ENCODE assay signal across 2 cellular contexts in genomic region chr9:133953976-133954709, GRCh38.
TF ChIP-seq lines count a peak whose summit lies in the region.

No MANE protein-coding gene starts in this region.

TF ChIP-seq in GM12891, 5 proteins besides CTCF, POLR2A, EP300 and RAD21:
- TF ChIP-seq PAX5 (IDR thresholded peaks at IDR 0.05; ENCODE audit: insufficient read depth, low read length, severe bottlenecking) (no peak), TAF1 (IDR thresholded peaks at IDR 0.05; ENCODE audit: low read depth, low read length) (no peak), SPI1 (IDR thresholded peaks at IDR 0.05; ENCODE audit: low read depth, low read length) (no peak), POU2F2 (IDR thresholded peaks at IDR 0.05; ENCODE audit: low read depth, low read length) (no peak), POLR2AphosphoS5 (IDR thresholded peaks at IDR 0.05; ENCODE audit: low read depth, low read length) (no peak)

TF ChIP-seq in GM12878, 131 proteins besides CTCF, POLR2A, EP300 and RAD21 (continues in another document):
- TF ChIP-seq MEF2B (IDR thresholded peaks at IDR 0.05; ENCODE audit: partially characterized antibody, poor library complexity, severe bottlenecking) (peak; percentile 55), REST (IDR thresholded peaks at IDR 0.05; ENCODE audit: low read depth, low read length) (no peak), BCL3 (IDR thresholded peaks at IDR 0.05; ENCODE audit: borderline replicate concordance, insufficient read depth, low read depth, low read length, poor library complexity, severe bottlenecking) (peak; percentile 59), STAT3 (IDR thresholded peaks at IDR 0.05; ENCODE audit: low read depth, low read length) (no peak), HDAC6 (IDR thresholded peaks at IDR 0.05; ENCODE audit: unreplicated experiment) (no peak), CUX1 (IDR thresholded peaks at IDR 0.05; ENCODE audit: insufficient replicate concordance, low read depth, low read length) (peak; percentile 60), DPF2 (IDR thresholded peaks at IDR 0.05) (peak; percentile 47), POU2F2 (IDR thresholded peaks at IDR 0.05; ENCODE audit: borderline replicate concordance, low read depth, low read length) (peak; percentile 52; the same call in 1 of the 3 replicates), SIN3A (IDR thresholded peaks at IDR 0.05; ENCODE audit: low read depth, low read length) (0 out of 2 replicates have a peak, but pooled peaks have one; percentile 35), ZNF274 (IDR thresholded peaks at IDR 0.05; ENCODE audit: insufficient read depth, insufficient read length) (no peak), ETV6 (conservative IDR thresholded peaks at IDR 0.05 in 1 of 2, IDR thresholded peaks at IDR 0.05 in 1 of 2; ENCODE audit: borderline replicate concordance in 1 of 2, low read depth in 1 of 2) (no peak; a peak in 1 of 4 replicates), GATAD2B (conservative IDR thresholded peaks at IDR 0.05; ENCODE audit: low read depth) (peak; percentile 48), RELB (IDR thresholded peaks at IDR 0.05; ENCODE audit: low read depth) (peak; percentile 77; the same call in 1 of the 2 replicates), NBN (IDR thresholded peaks at IDR 0.05) (peak; percentile 51; the same call in 1 of the 2 replicates), POLR2AphosphoS2 (IDR thresholded peaks at IDR 0.05; ENCODE audit: low read depth, low read length) (no peak), GABPA (IDR thresholded peaks at IDR 0.05; ENCODE audit: low read depth) (no peak), JUND (IDR thresholded peaks at IDR 0.05; ENCODE audit: low read depth, low read length) (no peak), CREM (IDR thresholded peaks at IDR 0.05; ENCODE audit: low read depth) (peak; percentile 81), ZSCAN29 (IDR thresholded peaks at IDR 0.05) (no peak), TCF12 (IDR thresholded peaks at IDR 0.05; ENCODE audit: low read depth, low read length) (peak; percentile 85; the same call in 1 of the 2 replicates), SP1 (IDR thresholded peaks at IDR 0.05; ENCODE audit: low read depth, low read length) (peak; percentile 28), PAX5 (IDR thresholded peaks at IDR 0.05; ENCODE audit: borderline replicate concordance, low read depth, low read length) (peak; percentile 79), ZNF384 (IDR thresholded peaks at IDR 0.05; ENCODE audit: borderline replicate concordance, low read depth, low read length) (no peak), NR2F1 (conservative IDR thresholded peaks at IDR 0.05) (no peak), EZH2 (IDR thresholded peaks at IDR 0.05; ENCODE audit: borderline replicate concordance, control insufficient read depth, low read depth, low read length) (no peak), ZZZ3 (IDR thresholded peaks at IDR 0.05; ENCODE audit: control insufficient read depth, insufficient read length, low read depth) (no peak), E4F1 (IDR thresholded peaks at IDR 0.05; ENCODE audit: borderline replicate concordance, partially characterized antibody) (no peak), CBFB (IDR thresholded peaks at IDR 0.05; ENCODE audit: low read depth) (peak; percentile 75), USF1 (IDR thresholded peaks at IDR 0.05; ENCODE audit: borderline replicate concordance, extremely low read length, insufficient read depth, low read depth, low read length) (no peak), RFX5 (IDR thresholded peaks at IDR 0.05; ENCODE audit: low read depth, low read length) (no peak), TCF3 (IDR thresholded peaks at IDR 0.05; ENCODE audit: borderline replicate concordance, insufficient read depth, low read depth, low read length) (peak; percentile 82; the same call in 1 of the 2 replicates), JUNB (IDR thresholded peaks at IDR 0.05) (peak; percentile 72), BHLHE40 (IDR thresholded peaks at IDR 0.05; ENCODE audit: borderline replicate concordance in 1 of 2, low read depth in 2 of 2, low read length in 1 of 2) (peak in 1 of 2 experiments; percentile 87; a peak in 3 of 4 replicates), ZBTB33 (IDR thresholded peaks at IDR 0.05) (no peak; the same call in 1 of the 2 replicates), IKZF1 (conservative IDR thresholded peaks at IDR 0.05) (peak; percentile 94), SIX5 (IDR thresholded peaks at IDR 0.05; ENCODE audit: low read depth, low read length, severe bottlenecking) (no peak), MAX (IDR thresholded peaks at IDR 0.05; ENCODE audit: low read depth, low read length) (no peak; the same call in 1 of the 2 replicates), SUZ12 (IDR thresholded peaks at IDR 0.05; ENCODE audit: unreplicated experiment) (no peak), RAD51 (IDR thresholded peaks at IDR 0.05) (no peak), IRF4 (IDR thresholded peaks at IDR 0.05; ENCODE audit: low read depth, low read length) (peak; percentile 78), EED (IDR thresholded peaks at IDR 0.05; ENCODE audit: low read depth) (peak; percentile 97), IKZF2 (IDR thresholded peaks at IDR 0.05) (peak; percentile 89 to 91), NFYA (IDR thresholded peaks at IDR 0.05; ENCODE audit: borderline replicate concordance, low read depth, low read length) (no peak), ATF7 (IDR thresholded peaks at IDR 0.05; ENCODE audit: low read depth) (peak; percentile 44), KLF5 (IDR thresholded peaks at IDR 0.05; ENCODE audit: partially characterized antibody) (no peak), SREBF1 (IDR thresholded peaks at IDR 0.05; ENCODE audit: low read length) (no peak), MYC (IDR thresholded peaks at IDR 0.05; ENCODE audit: insufficient read depth, insufficient read length, insufficient replicate concordance, low read length, severe bottlenecking) (no peak)
